ENCODE assay signal across 8 cellular contexts in genomic region chr16:16127469-16128116, GRCh38.
DNase-seq lines count a peak whose midpoint lies in the region; ATAC-seq, FAIRE-seq and TF ChIP-seq lines count a peak whose summit lies in the region.

No MANE protein-coding gene starts in this region.

- peaks cover 2% of the 10 kb centered on the region for H3K4me1 ChIP-seq in mesenchymal stem cell (ENCODE audit: control insufficient read depth, insufficient read depth, low read depth, low read length)

- POLR2A ChIA-PET in AG04450 (lab: Yijun Ruan, JAX) = interaction anchor here (0.6 kb wide), 2 partner anchors 49 to 76 kb away, joined by 6 to 12 read pairs; no protein-coding TSS in a partner anchor
- POLR2A ChIA-PET in activated CD4-positive, alpha-beta memory T cell treated with anti-CD3 and anti-CD28 coated beads for 36 hours (lab: Charles Lee) = no interaction called here

- H3K27ac ChIP-seq in AG04450 (ENCODE audit: low read depth, low read length) (peak overlapping the region; percentile 21), mesenchymal stem cell (ENCODE audit: low read length, poor library complexity, severe bottlenecking) (no peak overlapping the region)

- no peaks in the 10 kb centered on the region for H3K4me1 Mint-ChIP-seq in activated CD4-positive, alpha-beta memory T cell treated with anti-CD3 and anti-CD28 coated beads for 36 hours (ENCODE audit: low read depth)

- DNase-seq in AG04450 (ENCODE audit: low read depth, low spot score) (peak; percentile 24), GM12892 (ENCODE audit: insufficient read length) (peak; percentile 67), NCI-H510A (lab: John Stamatoyannopoulos, UW) (peak; percentile 43), mesenchymal stem cell (peak; percentile 75)
- DNase-seq in activated CD4-positive, alpha-beta memory T cell treated with anti-CD3 and anti-CD28 coated beads for 36 hours = peak; percentile 80
- DNase-seq in effector CD8-positive, alpha-beta T cell (lab: John Stamatoyannopoulos, UW) = peak; percentile 38
- peak; percentile 21 to 30 for DNase-seq in stimulated activated CD8-positive, alpha-beta memory T cell treated with anti-CD3 and anti-CD28 coated beads, Interleukin-15, amount 100 ng/mL, for 4 hours (ENCODE audit: low read depth in 2 of 2)

- H3K27ac Mint-ChIP-seq in activated CD4-positive, alpha-beta memory T cell treated with anti-CD3 and anti-CD28 coated beads for 36 hours = no peak overlapping the region

- peaks cover 17% of the 10 kb centered on the region for H3K9me3 Mint-ChIP-seq in activated CD4-positive, alpha-beta memory T cell treated with anti-CD3 and anti-CD28 coated beads for 36 hours

- H2BK5ac ChIP-seq in mesenchymal stem cell (ENCODE audit: low read depth, low read length, poor library complexity, severe bottlenecking) = no peak overlapping the region

- H2BK12ac ChIP-seq in mesenchymal stem cell (ENCODE audit: low read length in 2 of 2) = peak overlapping the region in 1 of 2 experiments; percentile 24

- H3K9me3 ChIP-seq in AG04450 (ENCODE audit: control insufficient read depth, insufficient read depth, low read length) (peaks cover 19% of the 10 kb centered on the region), mesenchymal stem cell (ENCODE audit: control insufficient read depth, low read length) (peaks cover 16% of the 10 kb centered on the region)

- WGBS in mesenchymal stem cell = 65% methylated on average over 7 of the region's 11 CpGs

- peaks cover 1% of the 10 kb centered on the region for H3K79me1 ChIP-seq in mesenchymal stem cell (replicated peaks; ENCODE audit: low read length, poor library complexity, severe bottlenecking)

- H2AK5ac ChIP-seq in mesenchymal stem cell (ENCODE audit: low read length, severe bottlenecking) = peak overlapping the region; percentile 55

- H2AFZ ChIP-seq in mesenchymal stem cell (ENCODE audit: low read depth, low read length) = no peak overlapping the region

- FAIRE-seq in GM12892 (lab: Jason Lieb, UNC) = peak; percentile 82

- H4K91ac ChIP-seq in mesenchymal stem cell (ENCODE audit: low read length) = no peak overlapping the region

- H2BK15ac ChIP-seq in mesenchymal stem cell (ENCODE audit: low read depth, poor library complexity, severe bottlenecking) = no peak overlapping the region

- H3K18ac ChIP-seq in mesenchymal stem cell (ENCODE audit: low read depth in 1 of 2, low read length in 2 of 2) = no peak overlapping the region

- H3K27me3 Mint-ChIP-seq in activated CD4-positive, alpha-beta memory T cell treated with anti-CD3 and anti-CD28 coated beads for 36 hours = no peaks in the 10 kb centered on the region

- ATAC-seq in GM18519 (IDR thresholded peaks at IDR 0.05; ENCODE audit: low FRiP score, unreplicated experiment) = no peak

- peaks cover 40 to 81% of the 10 kb centered on the region in 2 experiments for H3K36me3 ChIP-seq in mesenchymal stem cell (ENCODE audit: control insufficient read depth in 1 of 2, insufficient read depth in 2 of 2, low read depth in 1 of 2, low read length in 2 of 2)

- no peak overlapping the region for H2BK120ac ChIP-seq in mesenchymal stem cell (ENCODE audit: low read depth, low read length)

- intact Hi-C loops in activated CD4-positive, alpha-beta memory T cell treated with anti-CD3 and anti-CD28 coated beads for 36 hours (cut with micrococcal nuclease) = loop anchor here (1.0 to 10.0 kb wide), 3 partner anchors 83 to 361 kb away; partner anchors contain the start of gene CEP20

- peak overlapping the region in 1 of 2 experiments; percentile 40 for H3K4ac ChIP-seq in mesenchymal stem cell (ENCODE audit: low read depth in 1 of 2, low read length in 2 of 2)

- TF ChIP-seq POLR2A in GM12892 (IDR thresholded peaks at IDR 0.05; ENCODE audit: low read depth, low read length) = no peak

- no peak overlapping the region for H3K23ac ChIP-seq in mesenchymal stem cell (ENCODE audit: low read length in 2 of 2)

- peak; percentile 79 for TF ChIP-seq CTCF in AG04450 (IDR thresholded peaks at IDR 0.05; ENCODE audit: low read depth, low read length)

- no peaks in the 10 kb centered on the region for H3K27me3 ChIP-seq in AG04450 (ENCODE audit: control insufficient read depth, insufficient read depth, low read length)
- H3K27me3 ChIP-seq in mesenchymal stem cell (ENCODE audit: control insufficient read depth in 1 of 2, insufficient read depth in 1 of 2, low read length in 2 of 2) = no peaks in the 10 kb centered on the region

- H3K14ac ChIP-seq in mesenchymal stem cell (ENCODE audit: low read length in 2 of 2) = no peak overlapping the region

- CTCF ChIA-PET in AG04450 (lab: Charles Lee) = interaction anchor here (0.6 to 1.7 kb wide), 22 partner anchors 10 to 423 kb away, joined by 3 to 10 read pairs (median 5); no protein-coding TSS in a partner anchor
- CTCF ChIA-PET in activated CD4-positive, alpha-beta memory T cell treated with anti-CD3 and anti-CD28 coated beads for 36 hours (lab: Charles Lee) = interaction anchor here (0.6 to 2.2 kb wide), 20 partner anchors 13 to 1141 kb away, joined by 3 to 13 read pairs (median 4); partner anchors contain the start of gene CEP20

- H3K4me3 ChIP-seq in AG04450 (ENCODE audit: low read depth, low read length) (no peak overlapping the region), mesenchymal stem cell (ENCODE audit: insufficient read depth in 1 of 2, low read depth in 1 of 2, low read length in 2 of 2) (no peak overlapping the region)

- H3K36me3 Mint-ChIP-seq in activated CD4-positive, alpha-beta memory T cell treated with anti-CD3 and anti-CD28 coated beads for 36 hours = peaks cover 57% of the 10 kb centered on the region

- H3K4me2 ChIP-seq in mesenchymal stem cell (ENCODE audit: low read length, poor library complexity, severe bottlenecking) = no peak overlapping the region

- H3K4me3 Mint-ChIP-seq in activated CD4-positive, alpha-beta memory T cell treated with anti-CD3 and anti-CD28 coated beads for 36 hours = no peak overlapping the region

- H4K8ac ChIP-seq in mesenchymal stem cell (ENCODE audit: low read length) = peak overlapping the region; percentile 70

- no peak overlapping the region for H3K9ac ChIP-seq in mesenchymal stem cell (ENCODE audit: low read length)

Comparison
In these comparisons a context has a peak if more than half of its experiments do, and no peak if none do; other contexts are left out.
1. DNase-seq: peak in every context shown above with its lines; median percentile 80 in activated CD4-positive, alpha-beta memory T cell treated with anti-CD3 and anti-CD28 coated beads for 36 hours; 75 in mesenchymal stem cell; 67 in GM12892; 43 in NCI-H510A; 38 in effector CD8-positive, alpha-beta T cell; 26 in stimulated activated CD8-positive, alpha-beta memory T cell treated with anti-CD3 and anti-CD28 coated beads, Interleukin-15, amount 100 ng/mL, for 4 hours; 24 in AG04450.